ENCODE assay signal across 9 cellular contexts in genomic region chr11:123740787-123741158, GRCh38. TPM values are rescaled to one million over a fixed set of nuclear protein-coding genes. Genes with fewer than 3 reads are reported as not detected.
DNase-seq lines count a peak whose midpoint lies in the region; ATAC-seq and TF ChIP-seq lines count a peak whose summit lies in the region.
"Had no signal": no experiment of that assay in that cellular context is flagged by ENCODE, and none has a peak within 500 bp of the region (broad histone marks: within the 10 kb centered on the region; RNA-seq: fewer than 3 reads in every experiment).

No MANE protein-coding gene starts in this region.

- TF ChIP-seq CTCF in right lobe of liver (IDR thresholded peaks at IDR 0.05): no peak
- no peak for TF ChIP-seq CTCF in transverse colon (IDR thresholded peaks at IDR 0.05)

- H3K36me3 ChIP-seq in right lobe of liver (no peaks in the 10 kb centered on the region), transverse colon (no peaks in the 10 kb centered on the region)

- peak; percentile 11 for DNase-seq in NCI-H146 (lab: John Stamatoyannopoulos, UW)
- DNase-seq in NCI-H146 treated with DMSO at 0.1 percent for 48 hours (lab: John Stamatoyannopoulos, UW; ENCODE audit: unreplicated experiment): no peak
- peak; percentile 22 for DNase-seq in astrocyte of the hippocampus (ENCODE audit: low read depth, low spot score)
- no peak for DNase-seq in right lobe of liver
- peak; percentile 9 for DNase-seq in transverse colon
- no peak for DNase-seq in ureter (ENCODE audit: low spot score)

- ATAC-seq in HG03520 (IDR thresholded peaks at IDR 0.05; ENCODE audit: unreplicated experiment) (peak; percentile 0), right lobe of liver (peak in 1 of 4 donors; percentile 2), GM18519 (IDR thresholded peaks at IDR 0.05; ENCODE audit: low FRiP score, unreplicated experiment) (no peak)

- H3K27ac ChIP-seq in right lobe of liver (peak overlapping the region; percentile 44 to 69 (median 55)), transverse colon (peak overlapping the region; percentile 81 to 86 (median 84))

- peak overlapping the region; percentile 75 to 98 (median 97) for H3K4me3 ChIP-seq in right lobe of liver
- H3K4me3 ChIP-seq in transverse colon: peak overlapping the region; percentile 74 to 96 (median 89)

- H3K27me3 ChIP-seq in right lobe of liver: no peaks in the 10 kb centered on the region
- no peaks in the 10 kb centered on the region for H3K27me3 ChIP-seq in transverse colon

- no peak for TF ChIP-seq EP300 in transverse colon (IDR thresholded peaks at IDR 0.05; ENCODE audit: low read depth)

- WGBS in right lobe of liver (ENCODE audit: insufficient coverage, low coverage, low lambda C conversion rate, missing lambda C conversion rate): 0% methylated on average over 6 of the region's 6 CpGs
- WGBS in transverse colon (ENCODE audit: low coverage in 1 of 2), 2 donors: 0 to 3% methylated on average over 4 to 6 of the region's 6 CpGs

- no peaks in the 10 kb centered on the region for H3K9me3 ChIP-seq in right lobe of liver
- H3K9me3 ChIP-seq in transverse colon: no peaks in the 10 kb centered on the region

- in situ Hi-C loops in transverse colon (cut with MboI; ENCODE audit: low pct_ligation_motif_present in 1 of 4, low pct_unique_long_range_greater_than_20kb in 1 of 4, low sequenced_read_pairs in 3 of 4): no loop called here

- intact Hi-C loops in right lobe of liver (cut with DNase I): no loop called here
- intact Hi-C loops in transverse colon (cut with DNase I; ENCODE audit: low total_unique reads): no loop called here

- TF ChIP-seq POLR2A in right lobe of liver (IDR thresholded peaks at IDR 0.05): no peak
- no peak for TF ChIP-seq POLR2A in transverse colon (IDR thresholded peaks at IDR 0.05)

- H3K4me1 ChIP-seq in right lobe of liver: peaks cover 0 to 8% (median 4%) of the 10 kb centered on the region in 4 donors
- peaks cover 11 to 26% (median 17%) of the 10 kb centered on the region in 4 donors for H3K4me1 ChIP-seq in transverse colon

RNA-seq across cellular contexts. Expression of gene ZNF202, which starts 0.7 kb away (rescaled TPM):
- total RNA-seq in right lobe of liver (1 to 10 TPM; 2.0 to 4.0 (median 2.7) TPM), transverse colon (1 to 10 TPM; 4.4 to 7.8 (median 6.2) TPM), ureter (14.6 TPM)

RNA-seq across cellular contexts. Expression of gene OR6X1, which starts 13.5 kb away (rescaled TPM):
- not detected for total RNA-seq in right lobe of liver
- under 1 TPM in 1 of 4 donors, not detected in 3; 0.68 TPM for total RNA-seq in transverse colon
- total RNA-seq in ureter: not detected
- total RNA-seq: temporal lobe had no signal

Comparison
In these comparisons a context has a peak if more than half of its experiments do, and no peak if none do; other contexts are left out.
1. DNase-seq: peak in NCI-H146 (single experiment), astrocyte of the hippocampus (single experiment) and transverse colon (single experiment); none in NCI-H146 treated with DMSO at 0.1 percent for 48 hours (single experiment), right lobe of liver (0 of 3) and ureter (single experiment).